8 cellular contexts compared by ENCODE assay signal in genomic region chr11:7577883-7578242, GRCh38.
DNase-seq lines count a peak whose midpoint lies in the region; ATAC-seq and TF ChIP-seq lines count a peak whose summit lies in the region.

No MANE protein-coding gene starts in this region.

- no peaks in the 10 kb centered on the region; the same call in 1 of the 2 replicates for H4K20me1 ChIP-seq in OCI-LY7 (ENCODE audit: insufficient read depth, low read length)

- no peak overlapping the region for H3K27ac Mint-ChIP-seq in activated naive CD8-positive, alpha-beta T cell
- H3K27ac Mint-ChIP-seq in stimulated activated memory B cell treated with anti-CD40 and anti-IgM and Interleukin-4, amounts not matched to agents 10 μg/mL and 1 μg/mL and 100 μg/mL, for 72 hours = peak overlapping the region; percentile 7

- H3K79me2 ChIP-seq in OCI-LY7 (ENCODE audit: insufficient read depth, low read depth, low read length) = no peaks in the 10 kb centered on the region

- no peak overlapping the region for H3K4me2 ChIP-seq in OCI-LY7 (ENCODE audit: low read length)

- H3K36me3 Mint-ChIP-seq in activated naive CD8-positive, alpha-beta T cell = peaks cover 13% of the 10 kb centered on the region
- peaks cover 42% of the 10 kb centered on the region for H3K36me3 Mint-ChIP-seq in stimulated activated memory B cell treated with anti-CD40 and anti-IgM and Interleukin-4, amounts not matched to agents 10 μg/mL and 1 μg/mL and 100 μg/mL, for 72 hours

- POLR2A ChIA-PET in OCI-LY7 (lab: Charles Lee) = interaction anchor here (0.7 kb wide), 1 partner anchor 831 kb away, joined by 3 read pairs; no protein-coding TSS in a partner anchor

- no peak overlapping the region for H2AFZ ChIP-seq in OCI-LY7 (ENCODE audit: low read length)

- H3K9me2 ChIP-seq in OCI-LY7 (ENCODE audit: insufficient read depth, low read length) = no peaks in the 10 kb centered on the region

- H3K27ac ChIP-seq in iPS-20b (ENCODE audit: low read length) (no peak overlapping the region), OCI-LY7 (ENCODE audit: low read depth, low read length, poor library complexity, severe bottlenecking) (no peak overlapping the region)

- BruUV-seq in OCI-LY7 (replicated peaks; lab: Mats Ljungman, UMichigan) = no TSS peak

- CTCF ChIA-PET in OCI-LY7 (lab: Charles Lee; ENCODE audit: unreplicated experiment) = interaction anchor here (0.6 kb wide), 2 partner anchors 88 to 105 kb away, joined by 3 read pairs; no protein-coding TSS in a partner anchor

- H3K9me3 Mint-ChIP-seq in activated naive CD8-positive, alpha-beta T cell (ENCODE audit: low read depth) = no peaks in the 10 kb centered on the region
- H3K9me3 Mint-ChIP-seq in stimulated activated memory B cell treated with anti-CD40 and anti-IgM and Interleukin-4, amounts not matched to agents 10 μg/mL and 1 μg/mL and 100 μg/mL, for 72 hours = no peaks in the 10 kb centered on the region

- H3K9ac ChIP-seq in iPS-20b (ENCODE audit: low read depth, low read length) = peak overlapping the region; percentile 32; the same call in 1 of the 2 replicates

- peak overlapping the region; percentile 60 for H3K4me3 Mint-ChIP-seq in activated naive CD8-positive, alpha-beta T cell
- no peak overlapping the region for H3K4me3 Mint-ChIP-seq in stimulated activated memory B cell treated with anti-CD40 and anti-IgM and Interleukin-4, amounts not matched to agents 10 μg/mL and 1 μg/mL and 100 μg/mL, for 72 hours

- H3K27me3 ChIP-seq in iPS-20b (ENCODE audit: insufficient read depth, low read length) = no peaks in the 10 kb centered on the region

- peak overlapping the region; percentile 3; the same call in 1 of the 2 replicates for H3K4me3 ChIP-seq in iPS-20b (ENCODE audit: low read length)
- no peak overlapping the region for H3K4me3 ChIP-seq in OCI-LY7 (ENCODE audit: low read depth, low read length, poor library complexity, severe bottlenecking)

- peaks cover 42% of the 10 kb centered on the region for H3K4me1 Mint-ChIP-seq in activated naive CD8-positive, alpha-beta T cell (ENCODE audit: low read depth)
- peaks cover 69% of the 10 kb centered on the region for H3K4me1 Mint-ChIP-seq in stimulated activated memory B cell treated with anti-CD40 and anti-IgM and Interleukin-4, amounts not matched to agents 10 μg/mL and 1 μg/mL and 100 μg/mL, for 72 hours

- DNase-seq in CD1c-positive myeloid dendritic cell (ENCODE audit: extremely low spot score) (peak; percentile 44), OCI-LY7 (ENCODE audit: low spot score) (no peak)
- DNase-seq in NK-92 treated with Interleukin-12 subunit alpha and Interleukin-12 subunit beta, amount 100 ng/mL, for 24 hours (lab: John Stamatoyannopoulos, UW) = no peak

- no peaks in the 10 kb centered on the region for H3K36me3 ChIP-seq in iPS-20b (ENCODE audit: insufficient read depth, low read depth, low read length)
- peaks cover 52% of the 10 kb centered on the region for H3K36me3 ChIP-seq in OCI-LY7 (ENCODE audit: insufficient read depth, low read length)

- TF ChIP-seq CTCF in OCI-LY7 (conservative IDR thresholded peaks at IDR 0.05; ENCODE audit: low read length) = no peak

- ATAC-seq in HG02678 (IDR thresholded peaks at IDR 0.05; ENCODE audit: unreplicated experiment) (peak; percentile 45), HG03439 (IDR thresholded peaks at IDR 0.05; ENCODE audit: unreplicated experiment) (no peak)
- no peak for ATAC-seq in stimulated activated memory B cell treated with anti-CD40 and anti-IgM and Interleukin-4, amounts not matched to agents 10 μg/mL and 1 μg/mL and 100 μg/mL, for 72 hours

- intact Hi-C loops in OCI-LY7 (cut with micrococcal nuclease; ENCODE audit: unreplicated experiment) = no loop called here

- peaks cover 2% of the 10 kb centered on the region for H3K27me3 Mint-ChIP-seq in activated naive CD8-positive, alpha-beta T cell
- no peaks in the 10 kb centered on the region for H3K27me3 Mint-ChIP-seq in stimulated activated memory B cell treated with anti-CD40 and anti-IgM and Interleukin-4, amounts not matched to agents 10 μg/mL and 1 μg/mL and 100 μg/mL, for 72 hours

- peaks cover 45% of the 10 kb centered on the region for H3K4me1 ChIP-seq in iPS-20b (ENCODE audit: insufficient read depth, low read length)
- H3K4me1 ChIP-seq in OCI-LY7 (ENCODE audit: insufficient read depth, low read length, poor library complexity, severe bottlenecking) = no peaks in the 10 kb centered on the region

- H3K9me3 ChIP-seq in iPS-20b (ENCODE audit: insufficient read depth, low read depth, low read length) (no peaks in the 10 kb centered on the region), OCI-LY7 (ENCODE audit: low read length) (no peaks in the 10 kb centered on the region)
